Comparison of ENCODE assay signal across 16 cellular contexts in genomic region chr9:79220666-79221065, GRCh38.
A peak's percentile ranks its signal among the peaks of the same experiment; 100 is the strongest.
DNase-seq lines count a peak whose midpoint lies in the region; ATAC-seq and TF ChIP-seq lines count a peak whose summit lies in the region.
"Had no signal": no experiment of that assay in that cellular context is flagged by ENCODE, and none has a peak within 500 bp of the region (broad histone marks: within the 10 kb centered on the region; RNA-seq: fewer than 3 reads in every experiment).

No MANE protein-coding gene starts in this region.

- no peak for TF ChIP-seq CTCF in fibroblast of villous mesenchyme (IDR thresholded peaks at IDR 0.05; ENCODE audit: insufficient read depth, low read depth, low read length)
- TF ChIP-seq CTCF in tibial nerve (IDR thresholded peaks at IDR 0.05): no peak

- no peaks in the 10 kb centered on the region for H3K79me2 ChIP-seq in GM23248 (ENCODE audit: insufficient read depth)

- no peak overlapping the region for H2AFZ ChIP-seq in GM23248

- H4K20me1 ChIP-seq in GM23248 (ENCODE audit: insufficient read depth): no peaks in the 10 kb centered on the region
- H4K20me1 ChIP-seq: BLaER1 treated with 17β-estradiol and CSF1 and Interleukin-3, amounts not matched to agents 10 nM and 100 nM had no signal

- 0% methylated on average over 1 of the region's 1 CpG for WGBS in GM23248 (ENCODE audit: low coverage in 1 of 2, low lambda C conversion rate in 2 of 2, missing lambda C conversion rate in 2 of 2), 2 experiments
- 71 to 72% methylated on average over 1 of the region's 1 CpG for WGBS in tibial nerve, 2 donors

- in situ Hi-C loops in GM23248 (cut with MboI): no loop called here

- H3K9ac ChIP-seq in GM23248: peak overlapping the region; percentile 69
- H3K9ac ChIP-seq: BLaER1 treated with 17β-estradiol and CSF1 and Interleukin-3, amounts not matched to agents 10 nM and 100 nM had no signal

- H3K4me1 ChIP-seq in GM23248 (ENCODE audit: insufficient read depth) (peaks cover 43% of the 10 kb centered on the region), tibial nerve (no peaks in the 10 kb centered on the region)
- H3K4me1 ChIP-seq: BLaER1 treated with 17β-estradiol and CSF1 and Interleukin-3, amounts not matched to agents 10 nM and 100 nM; stomach had no signal

- H3K36me3 ChIP-seq in GM23248 (ENCODE audit: low read depth) (no peaks in the 10 kb centered on the region), tibial nerve (no peaks in the 10 kb centered on the region)
- H3K36me3 ChIP-seq: BLaER1 treated with 17β-estradiol and CSF1 and Interleukin-3, amounts not matched to agents 10 nM and 100 nM; stomach had no signal

- TF ChIP-seq EP300 in tibial nerve (IDR thresholded peaks at IDR 0.05): no peak

- H3K27ac ChIP-seq in GM23248 (peak overlapping the region; percentile 95), tibial nerve (no peak overlapping the region)
- H3K27ac ChIP-seq: BLaER1 treated with 17β-estradiol and CSF1 and Interleukin-3, amounts not matched to agents 10 nM and 100 nM; HL-60; stomach had no signal

- ATAC-seq in GM19351 (IDR thresholded peaks at IDR 0.05; ENCODE audit: unreplicated experiment): no peak

- H3K4me2 ChIP-seq in GM23248 (ENCODE audit: unreplicated experiment): peak overlapping the region; percentile 74
- H3K4me2 ChIP-seq: BLaER1 treated with 17β-estradiol and CSF1 and Interleukin-3, amounts not matched to agents 10 nM and 100 nM had no signal

- no peaks in the 10 kb centered on the region for H3K9me3 ChIP-seq in GM23248 (ENCODE audit: low read depth)
- H3K9me3 ChIP-seq in tibial nerve: peaks cover 0 to 4% (median 0%) of the 10 kb centered on the region in 4 donors

- peak overlapping the region; percentile 43 for H3K4me3 ChIP-seq in GM23248
- H3K4me3 ChIP-seq in fibroblast of villous mesenchyme (ENCODE audit: low read depth, low read length): no peak overlapping the region
- H3K4me3 ChIP-seq in tibial nerve: no peak overlapping the region
- H3K4me3 ChIP-seq: BLaER1 treated with 17β-estradiol and CSF1 and Interleukin-3, amounts not matched to agents 10 nM and 100 nM; skin epidermis; stomach had no signal

- no peaks in the 10 kb centered on the region for H3K9me2 ChIP-seq in GM23248 (ENCODE audit: insufficient read depth)

- no peaks in the 10 kb centered on the region for H3K27me3 ChIP-seq in GM23248 (replicated peaks; ENCODE audit: insufficient read depth)
- H3K27me3 ChIP-seq in tibial nerve: no peaks in the 10 kb centered on the region
- H3K27me3 ChIP-seq: BLaER1 treated with 17β-estradiol and CSF1 and Interleukin-3, amounts not matched to agents 10 nM and 100 nM; stomach had no signal

- peaks cover 43% of the 10 kb centered on the region for H3F3A ChIP-seq in GM23248 (ENCODE audit: insufficient read depth)

- intact Hi-C loops in posterior cingulate gyrus (cut with DNase I): no loop called here

- TF ChIP-seq POLR2A in tibial nerve (IDR thresholded peaks at IDR 0.05): no peak

- DNase-seq in GM23248 (peak; percentile 78), amniotic epithelial cell (ENCODE audit: low read depth) (peak; percentile 55), fibroblast of villous mesenchyme (ENCODE audit: low read depth) (peak; percentile 45), NAMALWA (ENCODE audit: low spot score) (no peak), posterior cingulate gyrus (no peak), tibial nerve (ENCODE audit: low spot score in 2 of 2) (no peak)
- DNase-seq: NCI-H1436 treated with DMSO at 0.1 percent for 48 hours; NCI-H2171 treated with DMSO at 0.1 percent for 48 hours; NCI-H526 treated with DMSO at 0.1 percent for 48 hours; stimulated activated CD4-positive, alpha-beta T cell treated with anti-CD3 and anti-CD28 coated beads, Interleukin-4, amount 100 ng/mL, for 1 hour; stomach; T-helper 1 cell had no signal

Comparison
In these comparisons a context has a peak if more than half of its experiments do, and no peak if none do; other contexts are left out.
1. DNase-seq: peak in GM23248 (single experiment), amniotic epithelial cell (single experiment) and fibroblast of villous mesenchyme (single experiment); none in NAMALWA (single experiment), posterior cingulate gyrus (0 of 10) and tibial nerve (0 of 2).